13 cellular contexts compared by ENCODE assay signal in genomic region chr15:62850791-62851291, GRCh38.
A peak's percentile ranks its signal among the peaks of the same experiment; 100 is the strongest.
DNase-seq lines count a peak whose midpoint lies in the region; ATAC-seq and TF ChIP-seq lines count a peak whose summit lies in the region.
"Had no signal": no experiment of that assay in that cellular context is flagged by ENCODE, and none has a peak within 500 bp of the region (broad histone marks: within the 10 kb centered on the region; RNA-seq: fewer than 3 reads in every experiment).

No MANE protein-coding gene starts in this region.

- no peak for ATAC-seq in HG03159 (IDR thresholded peaks at IDR 0.05; ENCODE audit: unreplicated experiment)

- no peaks in the 10 kb centered on the region for H3K36me3 Mint-ChIP-seq in osteocyte (ENCODE audit: unreplicated experiment)
- no peaks in the 10 kb centered on the region for H3K36me3 Mint-ChIP-seq in activated naive CD4-positive, alpha-beta T cell treated with anti-CD3 and anti-CD28 coated beads for 36 hours (ENCODE audit: low read depth)
- H3K36me3 Mint-ChIP-seq: activated CD4-positive, alpha-beta memory T cell treated with anti-CD3 and anti-CD28 coated beads for 36 hours; brain had no signal

- POLR2A ChIA-PET in RWPE1 (lab: Yijun Ruan, JAX; ENCODE audit: low non-redundant PET) = interaction anchor here (0.7 kb wide), 1 partner anchor 39 kb away, joined by 4 read pairs; no protein-coding TSS in a partner anchor

- H3K4me3 ChIP-seq in fibroblast of pulmonary artery (replicated peaks; ENCODE audit: low read depth, low read length) = no peak overlapping the region
- H3K4me3 ChIP-seq in H7 (ENCODE audit: insufficient read depth, low read depth, low read length) = no peak overlapping the region
- H3K4me3 ChIP-seq: right atrium auricular region had no signal

- H3K27ac Mint-ChIP-seq in osteocyte (ENCODE audit: unreplicated experiment) = peak overlapping the region; percentile 96
- H3K27ac Mint-ChIP-seq in activated naive CD4-positive, alpha-beta T cell treated with anti-CD3 and anti-CD28 coated beads for 36 hours = no peak overlapping the region
- H3K27ac Mint-ChIP-seq: activated CD4-positive, alpha-beta memory T cell treated with anti-CD3 and anti-CD28 coated beads for 36 hours had no signal

- H3K4me1 Mint-ChIP-seq in osteocyte (ENCODE audit: unreplicated experiment) = peaks cover 66% of the 10 kb centered on the region
- no peaks in the 10 kb centered on the region for H3K4me1 Mint-ChIP-seq in activated naive CD4-positive, alpha-beta T cell treated with anti-CD3 and anti-CD28 coated beads for 36 hours (ENCODE audit: low read depth)

- no peaks in the 10 kb centered on the region for H3K27me3 ChIP-seq in H7 (ENCODE audit: control insufficient read depth, insufficient read depth, low read length)
- H3K27me3 ChIP-seq: right atrium auricular region had no signal

- no peak overlapping the region for H3K27ac ChIP-seq in RWPE1
- H3K27ac ChIP-seq: right atrium auricular region had no signal

- intact Hi-C loops in activated naive CD4-positive, alpha-beta T cell treated with anti-CD3 and anti-CD28 coated beads for 36 hours (cut with micrococcal nuclease) = no loop called here

- H3K36me3 ChIP-seq in H7 (replicated peaks; ENCODE audit: control insufficient read depth, insufficient read depth, low read length) = no peaks in the 10 kb centered on the region
- H3K36me3 ChIP-seq: right atrium auricular region had no signal

- H3K4me3 Mint-ChIP-seq in osteocyte (ENCODE audit: unreplicated experiment) = peak overlapping the region; percentile 49
- H3K4me3 Mint-ChIP-seq in activated naive CD4-positive, alpha-beta T cell treated with anti-CD3 and anti-CD28 coated beads for 36 hours = no peak overlapping the region
- H3K4me3 Mint-ChIP-seq: activated CD4-positive, alpha-beta memory T cell treated with anti-CD3 and anti-CD28 coated beads for 36 hours; brain had no signal

- CTCF ChIA-PET in RWPE1 (lab: Yijun Ruan, JAX) = no interaction called here
- CTCF ChIA-PET in activated naive CD4-positive, alpha-beta T cell treated with anti-CD3 and anti-CD28 coated beads for 36 hours (lab: Charles Lee) = no interaction called here

- DNase-seq in ELR (ENCODE audit: low read depth) (peak; percentile 94), RWPE1 (ENCODE audit: low spot score) (peak; percentile 43), fibroblast of pulmonary artery (ENCODE audit: low read depth) (peak; percentile 74), osteocyte (ENCODE audit: extremely low spot score, unreplicated experiment) (no peak), H7 (no peak), DMS53 (lab: John Stamatoyannopoulos, UW) (no peak)
- no peak for DNase-seq in activated naive CD4-positive, alpha-beta T cell treated with anti-CD3 and anti-CD28 coated beads for 36 hours
- DNase-seq: activated CD4-positive, alpha-beta memory T cell treated with anti-CD3 and anti-CD28 coated beads for 36 hours; DMS79 treated with DMSO at 0.1 percent for 48 hours; hypothalamus had no signal

- no peaks in the 10 kb centered on the region for H3K9me3 Mint-ChIP-seq in osteocyte (ENCODE audit: unreplicated experiment)
- no peaks in the 10 kb centered on the region for H3K9me3 Mint-ChIP-seq in activated naive CD4-positive, alpha-beta T cell treated with anti-CD3 and anti-CD28 coated beads for 36 hours
- H3K9me3 Mint-ChIP-seq: activated CD4-positive, alpha-beta memory T cell treated with anti-CD3 and anti-CD28 coated beads for 36 hours; brain had no signal

- H3K27me3 Mint-ChIP-seq in osteocyte (ENCODE audit: unreplicated experiment) = no peaks in the 10 kb centered on the region
- peaks cover 2% of the 10 kb centered on the region for H3K27me3 Mint-ChIP-seq in activated naive CD4-positive, alpha-beta T cell treated with anti-CD3 and anti-CD28 coated beads for 36 hours (ENCODE audit: low read depth)
- H3K27me3 Mint-ChIP-seq: brain had no signal

- TF ChIP-seq CTCF in RWPE1 (conservative IDR thresholded peaks at IDR 0.05; ENCODE audit: low read depth) (no peak), fibroblast of pulmonary artery (IDR thresholded peaks at IDR 0.05; ENCODE audit: low read length, missing control alignments) (no peak), osteocyte (IDR thresholded peaks at IDR 0.05) (no peak)

Comparison
In these comparisons a context has a peak if more than half of its experiments do, and no peak if none do; other contexts are left out.
1. DNase-seq: peak in ELR (single experiment), RWPE1 (single experiment) and fibroblast of pulmonary artery (single experiment); none in osteocyte (single experiment), activated naive CD4-positive, alpha-beta T cell treated with anti-CD3 and anti-CD28 coated beads for 36 hours (single experiment), H7 (single experiment) and DMS53 (single experiment).